7 cellular contexts compared by ENCODE assay signal in the genomic region with DNA sequence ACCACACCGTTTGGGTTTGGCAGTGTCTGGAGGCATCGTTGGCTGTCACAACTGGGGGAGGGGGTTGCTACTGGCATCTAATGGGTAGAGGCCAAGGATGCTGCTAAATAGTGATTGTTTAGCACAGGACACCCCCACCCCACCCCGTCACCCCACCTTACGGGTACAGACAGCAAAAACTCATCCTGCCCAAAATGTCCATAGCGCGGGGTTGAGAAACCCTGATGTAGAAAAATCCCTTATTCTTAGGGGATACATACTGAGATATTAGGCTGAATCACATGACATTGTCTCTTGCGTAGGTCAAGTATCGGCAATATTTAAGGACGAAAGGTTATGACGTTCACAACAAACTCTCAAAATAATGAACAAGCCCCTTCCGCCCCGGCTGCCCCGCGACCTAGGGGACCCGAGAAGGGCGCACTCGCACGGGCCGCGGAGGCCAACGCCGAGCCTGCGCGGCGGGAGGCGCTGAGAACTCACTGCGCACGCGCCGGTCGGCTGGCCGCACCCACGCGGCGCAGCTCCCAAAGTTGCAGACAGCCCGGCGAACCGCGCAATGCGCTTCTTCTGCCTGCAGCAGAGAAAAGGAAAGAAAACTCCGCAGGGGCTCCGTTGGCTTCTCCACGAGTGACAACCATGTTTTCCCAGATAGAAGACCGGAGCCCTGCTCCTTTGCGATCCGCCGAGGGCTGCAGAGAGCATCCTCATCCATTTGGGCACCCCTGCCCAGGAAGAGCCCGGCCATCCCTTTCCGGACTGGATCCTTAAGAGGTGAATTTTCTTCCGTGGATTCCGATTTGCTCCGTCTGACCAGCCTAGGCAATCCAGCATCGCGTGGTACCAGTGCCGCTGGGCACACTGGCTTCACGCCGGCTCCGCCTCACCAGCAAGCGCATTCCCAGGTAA.
DNase-seq lines count a peak whose midpoint lies in the region; ATAC-seq and TF ChIP-seq lines count a peak whose summit lies in the region.

No MANE protein-coding gene starts in this region.

- TF ChIP-seq CTCF in brain (conservative IDR thresholded peaks at IDR 0.05): no peak

- peak overlapping the region; percentile 39 to 97 (median 96) for H3K27ac Mint-ChIP-seq in brain

- peak overlapping the region; percentile 98 to 99 (median 99) for H3K4me3 Mint-ChIP-seq in brain

- peaks cover 76% of the 10 kb centered on the region for H3K4me1 Mint-ChIP-seq in brain

- no peaks in the 10 kb centered on the region for H3K9me3 ChIP-seq in iPS-20b (ENCODE audit: insufficient read depth, low read depth, low read length)
- no peaks in the 10 kb centered on the region for H3K9me3 ChIP-seq in skeletal muscle tissue (ENCODE audit: control insufficient read depth in 3 of 3, low read length in 3 of 3)

- H3K27me3 ChIP-seq in iPS-20b (ENCODE audit: insufficient read depth, low read length) (peaks cover 18% of the 10 kb centered on the region), skeletal muscle tissue (ENCODE audit: control insufficient read depth in 3 of 3, insufficient read depth in 3 of 3, low read length in 3 of 3) (no peaks in the 10 kb centered on the region)

- H3K36me3 ChIP-seq in iPS-20b (ENCODE audit: insufficient read depth, low read depth, low read length) (no peaks in the 10 kb centered on the region), skeletal muscle tissue (ENCODE audit: control insufficient read depth in 3 of 3, insufficient read depth in 3 of 3, low read length in 3 of 3) (no peaks in the 10 kb centered on the region)

- H3K4me3 ChIP-seq in iPS-20b (ENCODE audit: low read length): peak overlapping the region; percentile 78
- H3K4me3 ChIP-seq in skeletal muscle tissue (ENCODE audit: low read length in 3 of 3): peak overlapping the region; percentile 82 to 90 (median 86)

- H3K9ac ChIP-seq in iPS-20b (ENCODE audit: low read depth, low read length) (peak overlapping the region; percentile 70; the same call in 1 of the 2 replicates), skeletal muscle tissue (ENCODE audit: low read depth in 1 of 3, low read length in 3 of 3) (peak overlapping the region; percentile 72 to 86 (median 83))

- peaks cover 8% of the 10 kb centered on the region for H3K27me3 Mint-ChIP-seq in brain

- H3K27ac ChIP-seq in iPS-20b (ENCODE audit: low read length) (no peak overlapping the region), skeletal muscle tissue (ENCODE audit: low read depth, low read length) (peak overlapping the region; percentile 51)

- peaks cover 34% of the 10 kb centered on the region for H3K36me3 Mint-ChIP-seq in brain

- peaks cover 0 to 3% (median 0%) of the 10 kb centered on the region in 5 experiments for H3K9me3 Mint-ChIP-seq in brain

- peak; percentile 67 for DNase-seq in NCI-H1105 treated with DMSO at 0.1 percent for 48 hours (lab: John Stamatoyannopoulos, UW)
- peak; percentile 65 for DNase-seq in UCSD-AML1 (lab: John Stamatoyannopoulos, UW; ENCODE audit: unreplicated experiment)

- ATAC-seq in GM18502 (IDR thresholded peaks at IDR 0.05; ENCODE audit: poor library complexity, unreplicated experiment) (peak; percentile 94), HG02642 (IDR thresholded peaks at IDR 0.05; ENCODE audit: poor library complexity, unreplicated experiment) (peak; percentile 95)

- H3K4me1 ChIP-seq in iPS-20b (ENCODE audit: insufficient read depth, low read length) (peaks cover 3% of the 10 kb centered on the region; the same call in 1 of the 2 replicates), skeletal muscle tissue (ENCODE audit: control insufficient read depth in 3 of 3, insufficient read depth in 3 of 3, low read length in 3 of 3) (peaks cover 7 to 9% (median 9%) of the 10 kb centered on the region in 3 donors)
